17 cellular contexts compared by ENCODE assay signal in genomic region chr5:88663793-88664216, GRCh38.
DNase-seq lines count a peak whose midpoint lies in the region; ATAC-seq, FAIRE-seq and TF ChIP-seq lines count a peak whose summit lies in the region.
"Had no signal": no experiment of that assay in that cellular context is flagged by ENCODE, and none has a peak within 500 bp of the region (broad histone marks: within the 10 kb centered on the region; RNA-seq: fewer than 3 reads in every experiment).

No MANE protein-coding gene starts in this region.

- H3F3A ChIP-seq in Loucy (ENCODE audit: low read depth), result no peaks in the 10 kb centered on the region

- peak overlapping the region; percentile 74 for H3K9ac ChIP-seq in Loucy (ENCODE audit: low read depth, low read length, poor library complexity, severe bottlenecking)
- H3K9ac ChIP-seq: SK-N-SH had no signal

- H3K27me3 ChIP-seq in Loucy (ENCODE audit: insufficient read depth, low read length, poor library complexity, severe bottlenecking), result no peaks in the 10 kb centered on the region
- H3K27me3 ChIP-seq in layer of hippocampus (ENCODE audit: control insufficient read depth, insufficient read depth, low read length), result peaks cover 2% of the 10 kb centered on the region

- ATAC-seq in GM19351 (IDR thresholded peaks at IDR 0.05; ENCODE audit: unreplicated experiment), result no peak
- ATAC-seq: naive thymus-derived CD8-positive, alpha-beta T cell; stimulated activated memory B cell treated with anti-CD40 and anti-IgM and Interleukin-4, amounts not matched to agents 10 μg/mL and 1 μg/mL and 100 μg/mL, for 72 hours had no signal

- H3K27ac ChIP-seq in layer of hippocampus (ENCODE audit: low read depth, low read length), result peak overlapping the region; percentile 43
- H3K27ac ChIP-seq: Peyer's patch, uterus had no signal

- FAIRE-seq in HTR-8/SVneo (lab: Jason Lieb, UNC), result no peak
- FAIRE-seq: islet of Langerhans had no signal

- in situ Hi-C loops in astrocyte of the spinal cord (cut with HindIII; ENCODE audit: low sequenced_read_pairs), result loop anchor here (10.0 kb wide), 1 partner anchor 879 kb away; no protein-coding TSS in a partner anchor

- H3K9me2 ChIP-seq in Loucy (replicated peaks; ENCODE audit: low read depth, low read length), result no peaks in the 10 kb centered on the region
- H3K9me2 ChIP-seq: SK-N-SH had no signal

- peak; percentile 71 for DNase-seq in COLO829 (ENCODE audit: low spot score)
- DNase-seq in astrocyte of the spinal cord (ENCODE audit: low read depth, low spot score), result peak; percentile 74
- DNase-seq in stimulated activated CD4-positive, alpha-beta T cell treated with anti-CD3 and anti-CD28 coated beads, Interleukin-4, amount 100 ng/mL, for 4 hours, result no peak
- DNase-seq in HTR-8/SVneo (ENCODE audit: insufficient read length, low spot score), result no peak
- no peak for DNase-seq in NCI-H345 treated with DMSO at 0.1 percent for 48 hours (lab: John Stamatoyannopoulos, UW; ENCODE audit: unreplicated experiment)
- DNase-seq: activated CD4-positive, alpha-beta T cell treated with anti-CD3 and anti-CD28 coated beads, Interleukin-2, amount 10 ng/mL, durations not matched to agents 24 days and 14 days; activated CD8-positive, alpha-beta memory T cell treated with anti-CD3 and anti-CD28 coated beads, Interleukin-2, amount 50 U/mL, for 4 hours; activated gamma-delta T cell treated with Interleukin-2 at 50 U/mL for 16 hours; naive thymus-derived CD8-positive, alpha-beta T cell; Peyer's patch; SK-N-SH; uterus had no signal

- H3K4me2 ChIP-seq in Loucy (ENCODE audit: low read depth, low read length, poor library complexity, severe bottlenecking), result peak overlapping the region; percentile 67
- H3K4me2 ChIP-seq: SK-N-SH had no signal

- no peaks in the 10 kb centered on the region for H3K36me3 ChIP-seq in Loucy (ENCODE audit: insufficient read depth, low read length)
- H3K36me3 ChIP-seq: Peyer's patch, uterus had no signal

- no peaks in the 10 kb centered on the region for H4K20me1 ChIP-seq in Loucy (ENCODE audit: insufficient read depth, low read length, poor library complexity, severe bottlenecking)

- no peaks in the 10 kb centered on the region for H3K9me3 ChIP-seq in Loucy (ENCODE audit: insufficient read depth, low read depth, low read length)
- H3K9me3 ChIP-seq: SK-N-SH, uterus had no signal

- peaks cover 27% of the 10 kb centered on the region for H3K4me1 ChIP-seq in Loucy (ENCODE audit: insufficient read depth, low read length, poor library complexity, severe bottlenecking)
- H3K4me1 ChIP-seq: uterus had no signal

- H2AFZ ChIP-seq in Loucy (ENCODE audit: low read length), result peak overlapping the region; percentile 13; the same call in 1 of the 2 replicates

- TF ChIP-seq CTCF in Loucy (conservative IDR thresholded peaks at IDR 0.05; ENCODE audit: low read length) (no peak), astrocyte of the spinal cord (IDR thresholded peaks at IDR 0.05; ENCODE audit: low read depth, low read length) (no peak)

- H3K4me3 ChIP-seq in Loucy (ENCODE audit: low read length, poor library complexity, severe bottlenecking) (peak overlapping the region; percentile 75), astrocyte of the spinal cord (ENCODE audit: low read depth, low read length) (no peak overlapping the region)
- H3K4me3 ChIP-seq: Peyer's patch, uterus had no signal

- H3K79me2 ChIP-seq in Loucy (ENCODE audit: insufficient read depth, low read length), result peaks cover 11% of the 10 kb centered on the region

Comparison
In these comparisons a context has a peak if more than half of its experiments do, and no peak if none do; other contexts are left out.
1. DNase-seq: peak in COLO829 (single experiment) and astrocyte of the spinal cord (single experiment); none in stimulated activated CD4-positive, alpha-beta T cell treated with anti-CD3 and anti-CD28 coated beads, Interleukin-4, amount 100 ng/mL, for 4 hours (0 of 2), HTR-8/SVneo (single experiment) and NCI-H345 treated with DMSO at 0.1 percent for 48 hours (single experiment).